Comparison of ENCODE assay signal across 8 cellular contexts in the genomic region with DNA sequence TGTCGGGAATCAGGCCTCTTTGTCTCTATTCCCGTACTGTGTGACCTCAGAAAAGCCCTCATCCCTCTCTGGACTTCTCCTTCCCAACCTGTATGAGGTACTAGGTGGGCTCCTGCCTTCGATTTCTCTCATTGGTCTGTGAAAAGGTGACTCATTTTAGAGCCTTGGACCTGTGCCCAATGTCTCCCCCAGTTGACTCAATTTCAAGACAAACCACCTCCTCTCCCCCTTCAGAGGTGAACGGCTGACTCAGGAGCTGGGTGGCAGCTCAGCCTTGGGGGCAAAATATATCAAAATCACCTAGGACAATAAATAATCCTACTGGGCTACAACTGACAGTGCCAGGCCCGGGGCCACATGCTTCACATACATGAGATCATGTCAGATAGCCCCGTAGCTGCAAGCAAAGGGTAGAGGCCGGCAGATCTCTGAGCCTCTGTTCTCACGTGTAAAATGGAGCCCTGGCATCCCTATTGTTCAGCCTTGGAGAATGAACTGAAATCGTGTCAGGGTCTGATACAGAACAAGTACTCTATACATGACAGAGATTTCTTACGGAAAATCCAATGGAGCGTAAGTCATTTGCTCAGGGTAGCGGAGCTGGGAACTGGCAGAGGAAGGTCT. TPM values are rescaled to one million over a fixed set of nuclear protein-coding genes. Genes with fewer than 3 reads are reported as not detected.
A peak's percentile ranks its signal among the peaks of the same experiment; 100 is the strongest.
DNase-seq lines count a peak whose midpoint lies in the region; ATAC-seq, FAIRE-seq and TF ChIP-seq lines count a peak whose summit lies in the region.

No MANE protein-coding gene starts in this region.

- peaks cover 10% of the 10 kb centered on the region; the same call in 1 of the 2 replicates for H3K79me1 ChIP-seq in H1 (ENCODE audit: low read depth, low read length)

- peak; percentile 28 for DNase-seq in Jurkat, Clone E6-1 (ENCODE audit: low read depth, low spot score)
- peak; percentile 68 to 80 for DNase-seq in activated CD4-positive, alpha-beta T cell treated with anti-CD3 and anti-CD28 coated beads, Interleukin-2, amount 50 U/mL, for 48 hours
- peak in 1 of 2 experiments; percentile 49 for DNase-seq in H1 (ENCODE audit: low read depth in 1 of 2, low spot score in 2 of 2)
- DNase-seq in natural killer cell treated with Interleukin-12 subunit alpha and Interleukin-12 subunit beta and Interleukin-15 and Interleukin-18, amount 100 ng/mL, for 72 hours (ENCODE audit: low spot score): no peak
- DNase-seq in stomach: no peak
- DNase-seq in GM10248 (ENCODE audit: extremely low spot score): no peak
- DNase-seq in hippocampal formation (lab: John Stamatoyannopoulos, UW): no peak

- H3K36me3 Mint-ChIP-seq in natural killer cell treated with Interleukin-12 subunit alpha and Interleukin-12 subunit beta and Interleukin-15 and Interleukin-18, amount 100 ng/mL, for 72 hours: peaks cover 13% of the 10 kb centered on the region

- H3K9me3 ChIP-seq in BLaER1 (no peaks in the 10 kb centered on the region), H1 (ENCODE audit: insufficient read depth in 2 of 2, low read depth in 1 of 2, low read length in 1 of 2) (no peaks in the 10 kb centered on the region), stomach (no peaks in the 10 kb centered on the region)

- CTCF ChIA-PET in H1 (lab: Charles Lee; ENCODE audit: partially characterized antibody) (interaction anchor here (0.6 to 1.6 kb wide), 10 partner anchors 13 to 191 kb away, joined by 3 to 4 read pairs (median 3); partner anchors contain the start of gene NUMBL), GM10248 (lab: Yijun Ruan, JAX) (interaction anchor here (0.9 to 1.3 kb wide), 6 partner anchors 13 to 295 kb away, joined by 3 to 6 read pairs (median 3); no protein-coding TSS in a partner anchor)

- H3K27ac ChIP-seq in BLaER1: peak overlapping the region; percentile 82
- H3K27ac ChIP-seq in H1 (ENCODE audit: low read depth, low read length): peak overlapping the region; percentile 74
- peak overlapping the region; percentile 98 to 100 (median 99) for H3K27ac ChIP-seq in stomach

- 0 out of 2 replicates have a peak overlapping the region, but pooled peaks have one; percentile 5 for H2BK15ac ChIP-seq in H1 (ENCODE audit: low read length)

- no peak for TF ChIP-seq CTCF in H1 (IDR thresholded peaks at IDR 0.05; ENCODE audit: control extremely low read depth in 1 of 3, insufficient read depth in 1 of 3, low read depth in 1 of 3, low read length in 3 of 3)
- TF ChIP-seq CTCF in stomach (IDR thresholded peaks at IDR 0.05): no peak
- no peak for TF ChIP-seq CTCF in GM10248 (IDR thresholded peaks at IDR 0.05; ENCODE audit: control extremely low read depth, extremely low read depth, low read depth, missing control alignments)

- H3K4me3 Mint-ChIP-seq in natural killer cell treated with Interleukin-12 subunit alpha and Interleukin-12 subunit beta and Interleukin-15 and Interleukin-18, amount 100 ng/mL, for 72 hours: peak overlapping the region; percentile 94

- 6% methylated on average over 11 of the region's 12 CpGs; no CpG with 5 or more reads in 1 of the 2 experiments for WGBS in H1 (ENCODE audit: extremely low coverage in 1 of 2, insufficient coverage in 1 of 2, insufficient read length in 1 of 2, insufficient replicate concordance in 2 of 2, low coverage in 1 of 2, low lambda C conversion rate in 2 of 2, missing lambda C conversion rate in 1 of 2), 2 experiments
- 0 to 2% (median 1%) methylated on average over 12 of the region's 12 CpGs for WGBS in stomach, 5 donors

- no peak overlapping the region for H3K4ac ChIP-seq in H1 (replicated peaks; ENCODE audit: insufficient read length, low read depth, low read length)

- ATAC-seq in natural killer cell treated with Interleukin-12 subunit alpha and Interleukin-12 subunit beta and Interleukin-15 and Interleukin-18, amount 100 ng/mL, for 72 hours: peak in 1 of 2 donors; percentile 31

- no peaks in the 10 kb centered on the region for H3K9me3 Mint-ChIP-seq in natural killer cell treated with Interleukin-12 subunit alpha and Interleukin-12 subunit beta and Interleukin-15 and Interleukin-18, amount 100 ng/mL, for 72 hours

- no peaks in the 10 kb centered on the region for H3K27me3 ChIP-seq in BLaER1
- no peaks in the 10 kb centered on the region for H3K27me3 ChIP-seq in H1 (replicated peaks in 1 of 4; ENCODE audit: control insufficient read depth in 3 of 4, extremely low read depth in 1 of 4, insufficient read depth in 3 of 4, low read length in 3 of 4)
- no peaks in the 10 kb centered on the region for H3K27me3 ChIP-seq in stomach

- H3K14ac ChIP-seq in H1 (ENCODE audit: insufficient read length): no peak overlapping the region

- H2BK20ac ChIP-seq in H1 (ENCODE audit: low read length): no peak overlapping the region

- POLR2A ChIA-PET in H1 (lab: Charles Lee; ENCODE audit: partially characterized antibody) (interaction anchor here (0.7 to 2.4 kb wide), 19 partner anchors 12 to 548 kb away, joined by 3 to 28 read pairs (median 6); partner anchors contain the start of genes ACTMAP, EGLN2, HNRNPUL1 and NUMBL), GM10248 (lab: Yijun Ruan, JAX) (interaction anchor here (1.0 to 1.5 kb wide), 5 partner anchors 26 to 83 kb away, joined by 3 to 4 read pairs (median 3); partner anchors contain the start of genes ACTMAP and EGLN2)

- peak overlapping the region; percentile 75 for H3K4me3 ChIP-seq in BLaER1
- H3K4me3 ChIP-seq in Jurkat, Clone E6-1 (ENCODE audit: low read length): peak overlapping the region; percentile 89
- peak overlapping the region; percentile 72 to 94 (median 90) for H3K4me3 ChIP-seq in H1 (ENCODE audit: extremely low read depth in 1 of 4, insufficient read depth in 2 of 4, low read depth in 3 of 4, low read length in 4 of 4)
- H3K4me3 ChIP-seq in stomach: peak overlapping the region; percentile 75 to 88 (median 84)

- H2AK5ac ChIP-seq in H1 (ENCODE audit: low read depth, low read length): no peak overlapping the region; the same call in 1 of the 2 replicates

- H3K9ac ChIP-seq in BLaER1: peak overlapping the region; percentile 86
- peak overlapping the region; percentile 53 to 90 (median 68) for H3K9ac ChIP-seq in H1 (replicated peaks in 1 of 4; ENCODE audit: extremely low read depth in 1 of 4, low read depth in 3 of 4, low read length in 3 of 4)

- H3K4me1 Mint-ChIP-seq in natural killer cell treated with Interleukin-12 subunit alpha and Interleukin-12 subunit beta and Interleukin-15 and Interleukin-18, amount 100 ng/mL, for 72 hours (ENCODE audit: low read depth in 2 of 2): peaks cover 47 to 59% of the 10 kb centered on the region in 2 donors

- peak overlapping the region; percentile 91 for H4K8ac ChIP-seq in H1 (ENCODE audit: extremely low read depth, insufficient read depth, low read length)

- H2BK120ac ChIP-seq in H1 (replicated peaks; ENCODE audit: low read depth, low read length): no peak overlapping the region

- H3K27ac Mint-ChIP-seq in natural killer cell treated with Interleukin-12 subunit alpha and Interleukin-12 subunit beta and Interleukin-15 and Interleukin-18, amount 100 ng/mL, for 72 hours: peak overlapping the region; percentile 95 to 98

- no peak overlapping the region for H4K5ac ChIP-seq in H1 (ENCODE audit: insufficient read length, low read depth, low read length)

- peak overlapping the region; percentile 32; the same call in 1 of the 2 replicates for H2BK12ac ChIP-seq in H1 (ENCODE audit: low read depth, low read length)

- H2BK5ac ChIP-seq in H1 (ENCODE audit: low read depth, low read length): peak overlapping the region; percentile 96

- no peaks in the 10 kb centered on the region for H3K27me3 Mint-ChIP-seq in natural killer cell treated with Interleukin-12 subunit alpha and Interleukin-12 subunit beta and Interleukin-15 and Interleukin-18, amount 100 ng/mL, for 72 hours

- no peak for TF ChIP-seq RAD21 in H1 (IDR thresholded peaks at IDR 0.05 in 1 of 2, conservative IDR thresholded peaks at IDR 0.05 in 1 of 2; ENCODE audit: low read depth in 2 of 2, low read length in 2 of 2)

- H4K20me1 ChIP-seq in BLaER1 (peaks cover 17% of the 10 kb centered on the region), H1 (replicated peaks in 1 of 2; ENCODE audit: control insufficient read depth in 1 of 2, insufficient read depth in 2 of 2, low read length in 2 of 2) (no peaks in the 10 kb centered on the region)

- no peak overlapping the region for H2AFZ ChIP-seq in H1 (ENCODE audit: low read length)

- H3K4me2 ChIP-seq in BLaER1: peak overlapping the region; percentile 95
- H3K4me2 ChIP-seq in H1 (ENCODE audit: insufficient read depth in 1 of 2, low read depth in 2 of 2, low read length in 2 of 2): peak overlapping the region; percentile 96 to 100

- peaks cover 0 to 34% of the 10 kb centered on the region in 2 experiments; a peak in 2 of 4 replicates for H3K79me2 ChIP-seq in H1 (ENCODE audit: control insufficient read depth in 1 of 2, insufficient read depth in 2 of 2, low read length in 2 of 2)

- H4K91ac ChIP-seq in H1 (replicated peaks; ENCODE audit: insufficient read length, low read length): no peak overlapping the region

- intact Hi-C loops in stomach (cut with DNase I; ENCODE audit: low total_unique reads): no loop called here

- no peak for TF ChIP-seq POLR2A in H1 (IDR thresholded peaks at IDR 0.05; ENCODE audit: control extremely low read depth in 1 of 2, low read depth in 2 of 2, low read length in 2 of 2)
- no peak for TF ChIP-seq POLR2A in stomach (IDR thresholded peaks at IDR 0.05)

- H3K56ac ChIP-seq in H1 (replicated peaks; ENCODE audit: insufficient read length, low read depth, low read length): no peak overlapping the region

- H3K23me2 ChIP-seq in H1 (ENCODE audit: low read depth, low read length): peaks cover 23% of the 10 kb centered on the region

- H3K18ac ChIP-seq in H1 (ENCODE audit: extremely low read depth, low read length): no peak overlapping the region

- no peak for TF ChIP-seq EP300 in H1 (IDR thresholded peaks at IDR 0.05; ENCODE audit: borderline replicate concordance in 1 of 2, low read depth in 2 of 2, low read length in 2 of 2)
- no peak for TF ChIP-seq EP300 in stomach (IDR thresholded peaks at IDR 0.05)

- peaks cover 59% of the 10 kb centered on the region for H3K4me1 ChIP-seq in BLaER1
- peaks cover 0 to 25% (median 8%) of the 10 kb centered on the region in 4 experiments; a peak in 6 of 7 replicates for H3K4me1 ChIP-seq in H1 (replicated peaks in 1 of 4; ENCODE audit: control insufficient read depth in 3 of 4, insufficient read depth in 4 of 4, low read length in 3 of 4)
- peaks cover 31 to 71% (median 53%) of the 10 kb centered on the region in 4 donors for H3K4me1 ChIP-seq in stomach

- no peak for FAIRE-seq in H1 (lab: Jason Lieb, UNC)

- no peak overlapping the region for H3K23ac ChIP-seq in H1 (ENCODE audit: insufficient read length)

- H3K36me3 ChIP-seq in BLaER1 (peaks cover 14% of the 10 kb centered on the region), H1 (ENCODE audit: control insufficient read depth in 2 of 4, insufficient read depth in 4 of 4, low read length in 3 of 4) (peaks cover 0 to 9% (median 5%) of the 10 kb centered on the region in 4 experiments; a peak in 6 of 8 replicates), stomach (peaks cover 3 to 26% (median 21%) of the 10 kb centered on the region in 4 donors)

RNA-seq across cellular contexts. Expression of gene COQ8B, which starts 0.5 kb away (rescaled TPM):
- 30.5 TPM for polyA plus RNA-seq in Jurkat, Clone E6-1 (2012; ENCODE audit: insufficient read depth, insufficient read length)
- total RNA-seq in H1 (2021; fragmentation: NEBNext Ultra II Directional; extraction: Animal tissue kit (Norgen Biotek cat#: 25700)): 39.3 and 41.7 TPM in 2 replicates
- polyA plus RNA-seq in H1 (2011; rRNA removed) (46.1 and 67.6 TPM in 2 replicates), stomach (10 to 100 TPM; 26.9 to 35.2 (median 29.2) TPM)
- polyA plus RNA-seq in H1 (2011; cell fraction: cytosol; rRNA removed): 51.7 TPM
- 116 TPM for polyA plus RNA-seq in H1 (2011; cell fraction: nucleus; rRNA removed)
- 20.5 to 45.8 TPM (median 40.6 TPM) in 4 replicates for polyA plus RNA-seq in H1 (2012, experiment 1 of 2)
- 48.3 TPM for polyA plus RNA-seq in H1 (2012, experiment 2 of 2)
- 22.4 TPM for polyA plus RNA-seq in H1 (2013, experiment 1 of 2)
- polyA plus RNA-seq in H1 (2013, experiment 2 of 2): 20.3 TPM
- 25.9 and 28.6 TPM in 2 replicates for polyA minus RNA-seq in H1 (2011; rRNA and poly(A)+ RNA removed)
- polyA minus RNA-seq in H1 (2011; cell fraction: cytosol; rRNA and poly(A)+ RNA removed): 24.7 TPM
- 35.4 TPM for polyA minus RNA-seq in H1 (2011; cell fraction: nucleus; rRNA and poly(A)+ RNA removed)
- total RNA-seq in natural killer cell treated with Interleukin-12 subunit alpha and Interleukin-12 subunit beta and Interleukin-15 and Interleukin-18, amount 100 ng/mL, for 72 hours: 10 to 100 TPM; 28.7 to 41.7 TPM
- total RNA-seq in stomach: 10 to 100 TPM; 40.9 to 91.5 (median 52.3) TPM

RNA-seq across cellular contexts. Expression of gene ITPKC, which starts 0.8 kb away (rescaled TPM):
- polyA plus RNA-seq in Jurkat, Clone E6-1 (2012; ENCODE audit: insufficient read depth, insufficient read length): 6.9 TPM
- total RNA-seq in H1 (2021; fragmentation: NEBNext Ultra II Directional; extraction: Animal tissue kit (Norgen Biotek cat#: 25700)): 8.9 and 9.5 TPM in 2 replicates
- polyA plus RNA-seq in H1 (2011; rRNA removed): 5.2 and 7.8 TPM in 2 replicates
- 7.0 TPM for polyA plus RNA-seq in H1 (2011; cell fraction: cytosol; rRNA removed)
- 12.2 TPM for polyA plus RNA-seq in H1 (2011; cell fraction: nucleus; rRNA removed)
- polyA plus RNA-seq in H1 (2012, experiment 1 of 2): 6.0 to 9.0 TPM (median 8.9 TPM) in 4 replicates
- polyA plus RNA-seq in H1 (2012, experiment 2 of 2): 8.4 TPM
- 3.4 TPM for polyA plus RNA-seq in H1 (2013, experiment 1 of 2)
- 3.4 TPM for polyA plus RNA-seq in H1 (2013, experiment 2 of 2)
- 8.5 and 11.8 TPM in 2 replicates for polyA minus RNA-seq in H1 (2011; rRNA and poly(A)+ RNA removed)
- polyA minus RNA-seq in H1 (2011; cell fraction: cytosol; rRNA and poly(A)+ RNA removed): 6.2 TPM
- 7.3 TPM for polyA minus RNA-seq in H1 (2011; cell fraction: nucleus; rRNA and poly(A)+ RNA removed)
- total RNA-seq in natural killer cell treated with Interleukin-12 subunit alpha and Interleukin-12 subunit beta and Interleukin-15 and Interleukin-18, amount 100 ng/mL, for 72 hours: 10 to 100 TPM in 1 of 2 donors, 1 to 10 TPM in 1; 9.0 to 10.3 TPM
- 10 to 100 TPM; 17.8 to 84.0 (median 31.4) TPM for total RNA-seq in stomach
- 10 to 100 TPM; 19.7 to 32.2 (median 20.5) TPM for polyA plus RNA-seq in stomach

RNA-seq across cellular contexts. Expression of gene NUMBL, which starts 25.7 kb away (rescaled TPM):
- polyA plus RNA-seq in Jurkat, Clone E6-1 (2012; ENCODE audit: insufficient read depth, insufficient read length): 5.8 TPM
- total RNA-seq in H1 (2021; fragmentation: NEBNext Ultra II Directional; extraction: Animal tissue kit (Norgen Biotek cat#: 25700)): 24.8 and 29.4 TPM in 2 replicates
- polyA plus RNA-seq in H1 (2011; rRNA removed): 13.5 and 20.0 TPM in 2 replicates
- 10.3 TPM for polyA plus RNA-seq in H1 (2011; cell fraction: cytosol; rRNA removed)
- polyA plus RNA-seq in H1 (2011; cell fraction: nucleus; rRNA removed): 22.0 TPM
- polyA plus RNA-seq in H1 (2012, experiment 1 of 2): 7.0 to 14.8 TPM (median 13.2 TPM) in 4 replicates
- 9.5 TPM for polyA plus RNA-seq in H1 (2012, experiment 2 of 2)
- polyA plus RNA-seq in H1 (2013, experiment 1 of 2): 11.1 TPM
- 10.7 TPM for polyA plus RNA-seq in H1 (2013, experiment 2 of 2)
- 9.9 and 10.0 TPM in 2 replicates for polyA minus RNA-seq in H1 (2011; rRNA and poly(A)+ RNA removed)
- 6.8 TPM for polyA minus RNA-seq in H1 (2011; cell fraction: cytosol; rRNA and poly(A)+ RNA removed)
- polyA minus RNA-seq in H1 (2011; cell fraction: nucleus; rRNA and poly(A)+ RNA removed): 14.0 TPM
- 10 to 100 TPM in 1 of 2 donors, 1 to 10 TPM in 1; 6.6 to 13.9 TPM for total RNA-seq in natural killer cell treated with Interleukin-12 subunit alpha and Interleukin-12 subunit beta and Interleukin-15 and Interleukin-18, amount 100 ng/mL, for 72 hours
- 100 to 1,000 TPM in 2 of 5 donors, 10 to 100 TPM in 3; 14.7 to 254 (median 31.6) TPM for total RNA-seq in stomach
- 10 to 100 TPM; 10.1 to 12.9 (median 11.6) TPM for polyA plus RNA-seq in stomach

RNA-seq across cellular contexts. Expression of gene ACTMAP, which starts 34.1 kb away (rescaled TPM):
- polyA plus RNA-seq in Jurkat, Clone E6-1 (2012; ENCODE audit: insufficient read depth, insufficient read length): 25.9 TPM
- 24.8 and 26.5 TPM in 2 replicates for total RNA-seq in H1 (2021; fragmentation: NEBNext Ultra II Directional; extraction: Animal tissue kit (Norgen Biotek cat#: 25700))
- polyA plus RNA-seq in H1 (2011; rRNA removed) (24.1 and 30.3 TPM in 2 replicates), stomach (1 to 10 TPM; 5.5 to 9.7 (median 8.2) TPM)
- polyA plus RNA-seq in H1 (2011; cell fraction: cytosol; rRNA removed): 15.6 TPM
- polyA plus RNA-seq in H1 (2011; cell fraction: nucleus; rRNA removed): 50.3 TPM
- polyA plus RNA-seq in H1 (2012, experiment 1 of 2): 25.7 to 38.2 TPM (median 32.4 TPM) in 4 replicates
- 21.4 TPM for polyA plus RNA-seq in H1 (2012, experiment 2 of 2)
- 16.8 TPM for polyA plus RNA-seq in H1 (2013, experiment 1 of 2)
- polyA plus RNA-seq in H1 (2013, experiment 2 of 2): 15.6 TPM
- 10.9 and 13.6 TPM in 2 replicates for polyA minus RNA-seq in H1 (2011; rRNA and poly(A)+ RNA removed)
- 18.9 TPM for polyA minus RNA-seq in H1 (2011; cell fraction: cytosol; rRNA and poly(A)+ RNA removed)
- polyA minus RNA-seq in H1 (2011; cell fraction: nucleus; rRNA and poly(A)+ RNA removed): 10.9 TPM
- 10 to 100 TPM; 10.9 to 16.6 TPM for total RNA-seq in natural killer cell treated with Interleukin-12 subunit alpha and Interleukin-12 subunit beta and Interleukin-15 and Interleukin-18, amount 100 ng/mL, for 72 hours
- 10 to 100 TPM in 2 of 5 donors, 1 to 10 TPM in 2, under 1 TPM in 1; 0.73 to 24.6 (median 8.2) TPM for total RNA-seq in stomach

RNA-seq across cellular contexts. Expression of gene SNRPA, which starts 34.9 kb away (rescaled TPM):
- polyA plus RNA-seq in Jurkat, Clone E6-1 (2012; ENCODE audit: insufficient read depth, insufficient read length): 297 TPM
- total RNA-seq in H1 (2021; fragmentation: NEBNext Ultra II Directional; extraction: Animal tissue kit (Norgen Biotek cat#: 25700)): 201 and 220 TPM in 2 replicates
- 202 and 283 TPM in 2 replicates for polyA plus RNA-seq in H1 (2011; rRNA removed)
- 244 TPM for polyA plus RNA-seq in H1 (2011; cell fraction: cytosol; rRNA removed)
- polyA plus RNA-seq in H1 (2011; cell fraction: nucleus; rRNA removed): 580 TPM
- 183 to 289 TPM (median 274 TPM) in 4 replicates for polyA plus RNA-seq in H1 (2012, experiment 1 of 2)
- 187 TPM for polyA plus RNA-seq in H1 (2012, experiment 2 of 2)
- 254 TPM for polyA plus RNA-seq in H1 (2013, experiment 1 of 2)
- 247 TPM for polyA plus RNA-seq in H1 (2013, experiment 2 of 2)
- 310 and 364 TPM in 2 replicates for polyA minus RNA-seq in H1 (2011; rRNA and poly(A)+ RNA removed)
- 247 TPM for polyA minus RNA-seq in H1 (2011; cell fraction: cytosol; rRNA and poly(A)+ RNA removed)
- 135 TPM for polyA minus RNA-seq in H1 (2011; cell fraction: nucleus; rRNA and poly(A)+ RNA removed)
- total RNA-seq in natural killer cell treated with Interleukin-12 subunit alpha and Interleukin-12 subunit beta and Interleukin-15 and Interleukin-18, amount 100 ng/mL, for 72 hours: 100 to 1,000 TPM in 1 of 2 donors, 10 to 100 TPM in 1; 95.5 to 191 TPM
- 100 to 1,000 TPM in 2 of 5 donors, 10 to 100 TPM in 2, 1 to 10 TPM in 1; 4.9 to 258 (median 46.0) TPM for total RNA-seq in stomach
- polyA plus RNA-seq in stomach: 10 to 100 TPM; 33.1 to 74.6 (median 71.6) TPM

Comparison
In these comparisons a context has a peak if more than half of its experiments do, and no peak if none do; other contexts are left out.
1. DNase-seq: peak in Jurkat, Clone E6-1 (single experiment) and activated CD4-positive, alpha-beta T cell treated with anti-CD3 and anti-CD28 coated beads, Interleukin-2, amount 50 U/mL, for 48 hours (2 of 2); none in natural killer cell treated with Interleukin-12 subunit alpha and Interleukin-12 subunit beta and Interleukin-15 and Interleukin-18, amount 100 ng/mL, for 72 hours (single experiment), stomach (single experiment), GM10248 (single experiment) and hippocampal formation (0 of 2).
2. Peak in every context shown above with its lines, with median percentiles within 50 percentile points of each other: H3K27ac ChIP-seq and H3K4me3 ChIP-seq.